ENCODE assay signal across 8 cellular contexts in genomic region chr22:23282089-23282501, GRCh38.
DNase-seq lines count a peak whose midpoint lies in the region; ATAC-seq and TF ChIP-seq lines count a peak whose summit lies in the region.

No MANE protein-coding gene starts in this region.

- no peak overlapping the region for H3K9ac ChIP-seq in rectal smooth muscle tissue (ENCODE audit: low read length)

- in situ Hi-C loops in Panc1 (cut with HindIII; ENCODE audit: low pct_unique_long_range_greater_than_20kb, low sequenced_read_pairs), result no loop called here

- CTCF ChIA-PET in Panc1 (lab: Charles Lee), result interaction anchor here (0.5 to 2.1 kb wide), 9 partner anchors 11 to 236 kb away, joined by 3 to 27 read pairs (median 5); partner anchors contain the start of gene BCR
- CTCF ChIA-PET in activated CD4-positive, alpha-beta memory T cell treated with anti-CD3 and anti-CD28 coated beads for 36 hours (lab: Charles Lee), result interaction anchor here (0.6 to 5.1 kb wide), 41 partner anchors 9 to 1198 kb away, joined by 3 to 309 read pairs (median 5); partner anchors contain the start of gene BCR

- BruUV-seq in Panc1 (replicated peaks; lab: Mats Ljungman, UMichigan), result no TSS peak

- no peak overlapping the region for H3K27ac Mint-ChIP-seq in activated T-cell treated with anti-CD3 and anti-CD28 coated beads, Interleukin-2, amount 50 U/mL, for 72 hours
- H3K27ac Mint-ChIP-seq in activated CD4-positive, alpha-beta memory T cell treated with anti-CD3 and anti-CD28 coated beads for 36 hours, result no peak overlapping the region

- H3K36me3 ChIP-seq in Panc1 (ENCODE audit: control insufficient read depth, insufficient read depth, low read length) (no peaks in the 10 kb centered on the region), rectal smooth muscle tissue (ENCODE audit: control insufficient read depth, insufficient read depth, low read length) (peaks cover 11% of the 10 kb centered on the region)

- no peaks in the 10 kb centered on the region for H3K4me1 ChIP-seq in Panc1 (ENCODE audit: control insufficient read depth, insufficient read depth, low read length)
- H3K4me1 ChIP-seq in rectal smooth muscle tissue (ENCODE audit: control insufficient read depth, insufficient read depth, low read length), result peaks cover 26% of the 10 kb centered on the region

- ATAC-seq in Panc1, result peak; percentile 49
- ATAC-seq in GM21528 (IDR thresholded peaks at IDR 0.05; ENCODE audit: low FRiP score, unreplicated experiment), result no peak
- ATAC-seq in activated T-cell treated with anti-CD3 and anti-CD28 coated beads, Interleukin-2, amount 50 U/mL, for 72 hours (replicated peaks in 1 of 2), result no peak

- TF ChIP-seq CTCF in Panc1 (IDR thresholded peaks at IDR 0.05), result peak; percentile 51

- H3K9me3 ChIP-seq in Panc1 (ENCODE audit: control insufficient read depth, insufficient read depth, low read depth, low read length), result no peaks in the 10 kb centered on the region

- intact Hi-C loops in Panc1 (cut with micrococcal nuclease; ENCODE audit: unreplicated experiment), result no loop called here
- intact Hi-C loops in activated CD4-positive, alpha-beta memory T cell treated with anti-CD3 and anti-CD28 coated beads for 36 hours (cut with micrococcal nuclease), result loop anchor here (1.0 to 5.0 kb wide), 4 partner anchors 40 to 325 kb away; no protein-coding TSS in a partner anchor

- no peaks in the 10 kb centered on the region for H3K27me3 ChIP-seq in Panc1 (ENCODE audit: control insufficient read depth, insufficient read depth, low read length)
- H3K27me3 ChIP-seq in rectal smooth muscle tissue (ENCODE audit: control insufficient read depth, insufficient read depth, low read length), result no peaks in the 10 kb centered on the region

- H3K27ac ChIP-seq in Panc1 (ENCODE audit: low read length) (no peak overlapping the region), rectal smooth muscle tissue (ENCODE audit: low read depth, low read length) (peak overlapping the region; percentile 84)

- H3K4me3 ChIP-seq in Panc1 (ENCODE audit: low read depth in 2 of 2, low read length in 2 of 2), result no peak overlapping the region
- no peak overlapping the region for H3K4me3 ChIP-seq in rectal smooth muscle tissue (ENCODE audit: low read length)

- H3K9me3 Mint-ChIP-seq in activated T-cell treated with anti-CD3 and anti-CD28 coated beads, Interleukin-2, amount 50 U/mL, for 72 hours, result no peaks in the 10 kb centered on the region
- H3K9me3 Mint-ChIP-seq in activated CD4-positive, alpha-beta memory T cell treated with anti-CD3 and anti-CD28 coated beads for 36 hours, result no peaks in the 10 kb centered on the region

- H3K4me3 Mint-ChIP-seq in activated T-cell treated with anti-CD3 and anti-CD28 coated beads, Interleukin-2, amount 50 U/mL, for 72 hours, result no peak overlapping the region
- no peak overlapping the region for H3K4me3 Mint-ChIP-seq in activated CD4-positive, alpha-beta memory T cell treated with anti-CD3 and anti-CD28 coated beads for 36 hours

- POLR2A ChIA-PET in Panc1 (lab: Charles Lee), result no interaction called here
- POLR2A ChIA-PET in activated CD4-positive, alpha-beta memory T cell treated with anti-CD3 and anti-CD28 coated beads for 36 hours (lab: Charles Lee), result interaction anchor here (1.0 to 1.3 kb wide), 2 partner anchors 99 to 103 kb away, joined by 4 to 5 read pairs; no protein-coding TSS in a partner anchor

- no peaks in the 10 kb centered on the region for H3K27me3 Mint-ChIP-seq in activated T-cell treated with anti-CD3 and anti-CD28 coated beads, Interleukin-2, amount 50 U/mL, for 72 hours (ENCODE audit: low read depth)
- H3K27me3 Mint-ChIP-seq in activated CD4-positive, alpha-beta memory T cell treated with anti-CD3 and anti-CD28 coated beads for 36 hours, result no peaks in the 10 kb centered on the region

- H3K36me3 Mint-ChIP-seq in activated T-cell treated with anti-CD3 and anti-CD28 coated beads, Interleukin-2, amount 50 U/mL, for 72 hours (ENCODE audit: insufficient read depth in 2 of 2), result no peaks in the 10 kb centered on the region
- H3K36me3 Mint-ChIP-seq in activated CD4-positive, alpha-beta memory T cell treated with anti-CD3 and anti-CD28 coated beads for 36 hours, result peaks cover 12% of the 10 kb centered on the region

- peak; percentile 82 for DNase-seq in EH (ENCODE audit: low read depth)
- no peak for DNase-seq in Panc1 (ENCODE audit: low read depth, low spot score)
- peak; percentile 55 for DNase-seq in fibroblast of peridontal ligament (ENCODE audit: extremely low read depth)
- DNase-seq in inferior parietal cortex (ENCODE audit: extremely low spot score), result no peak
- DNase-seq in activated T-cell treated with anti-CD3 and anti-CD28 coated beads, Interleukin-2, amount 50 U/mL, for 72 hours, result no peak
- DNase-seq in activated CD4-positive, alpha-beta memory T cell treated with anti-CD3 and anti-CD28 coated beads for 36 hours, result no peak

- peaks cover 29% of the 10 kb centered on the region for H3K4me1 Mint-ChIP-seq in activated T-cell treated with anti-CD3 and anti-CD28 coated beads, Interleukin-2, amount 50 U/mL, for 72 hours (ENCODE audit: low read depth)
- peaks cover 33% of the 10 kb centered on the region for H3K4me1 Mint-ChIP-seq in activated CD4-positive, alpha-beta memory T cell treated with anti-CD3 and anti-CD28 coated beads for 36 hours (ENCODE audit: low read depth)

Comparison
In these comparisons a context has a peak if more than half of its experiments do, and no peak if none do; other contexts are left out.
1. DNase-seq: peak in EH (single experiment) and fibroblast of peridontal ligament (single experiment); none in Panc1 (single experiment), inferior parietal cortex (single experiment), activated T-cell treated with anti-CD3 and anti-CD28 coated beads, Interleukin-2, amount 50 U/mL, for 72 hours (0 of 2) and activated CD4-positive, alpha-beta memory T cell treated with anti-CD3 and anti-CD28 coated beads for 36 hours (single experiment).